Comparison of ENCODE assay signal across 9 cellular contexts in genomic region chr2:119679846-119680245, GRCh38. TPM values are rescaled to one million over a fixed set of nuclear protein-coding genes. Genes with fewer than 3 reads are reported as not detected.
A peak's percentile ranks its signal among the peaks of the same experiment; 100 is the strongest.
DNase-seq lines count a peak whose midpoint lies in the region; ATAC-seq and TF ChIP-seq lines count a peak whose summit lies in the region.
"Had no signal": no experiment of that assay in that cellular context is flagged by ENCODE, and none has a peak within 500 bp of the region (broad histone marks: within the 10 kb centered on the region; RNA-seq: fewer than 3 reads in every experiment).

No MANE protein-coding gene starts in this region.

- H3K27ac ChIP-seq in SJCRH30 = peak overlapping the region; percentile 53; the same call in 1 of the 2 replicates
- H3K27ac ChIP-seq in rectal smooth muscle tissue (ENCODE audit: low read depth, low read length) = no peak overlapping the region

- DNase-seq in GM12864 (ENCODE audit: low read depth) (no peak), SJCRH30 (no peak), fibroblast of pulmonary artery (ENCODE audit: low read depth) (no peak), A172 (ENCODE audit: low spot score) (no peak), NCI-H2107 (lab: John Stamatoyannopoulos, UW) (no peak)
- DNase-seq: T1000 had no signal

- no peak overlapping the region for H3K9ac ChIP-seq in rectal smooth muscle tissue (ENCODE audit: low read length)

- ATAC-seq in GM21737 (IDR thresholded peaks at IDR 0.05; ENCODE audit: unreplicated experiment) (no peak), HG02588 (IDR thresholded peaks at IDR 0.05; ENCODE audit: unreplicated experiment) (no peak)

- H3K27me3 ChIP-seq in SJCRH30 (no peaks in the 10 kb centered on the region), rectal smooth muscle tissue (ENCODE audit: control insufficient read depth, insufficient read depth, low read length) (no peaks in the 10 kb centered on the region)

- H3K4me3 ChIP-seq in GM12864 (ENCODE audit: low read depth, low read length) (peak overlapping the region; percentile 95), SJCRH30 (peak overlapping the region; percentile 82), fibroblast of pulmonary artery (replicated peaks; ENCODE audit: low read depth, low read length) (peak overlapping the region; percentile 88), rectal smooth muscle tissue (ENCODE audit: low read length) (peak overlapping the region; percentile 83)

- no peaks in the 10 kb centered on the region; the same call in 1 of the 2 replicates for H3K9me3 ChIP-seq in SJCRH30 (replicated peaks)

- H3K4me1 ChIP-seq in SJCRH30 (peaks cover 15% of the 10 kb centered on the region; the same call in 1 of the 2 replicates), rectal smooth muscle tissue (ENCODE audit: control insufficient read depth, insufficient read depth, low read length) (peaks cover 7% of the 10 kb centered on the region)

- no peak for TF ChIP-seq CTCF in GM12864 (IDR thresholded peaks at IDR 0.05; ENCODE audit: low read depth, low read length, missing control alignments)
- no peak for TF ChIP-seq CTCF in fibroblast of pulmonary artery (IDR thresholded peaks at IDR 0.05; ENCODE audit: low read length, missing control alignments)

- H3K36me3 ChIP-seq in SJCRH30 = peaks cover 3% of the 10 kb centered on the region; the same call in 1 of the 2 replicates
- H3K36me3 ChIP-seq in rectal smooth muscle tissue (ENCODE audit: control insufficient read depth, insufficient read depth, low read length) = no peaks in the 10 kb centered on the region

RNA-seq across cellular contexts. Expression of gene TMEM177, which starts 0.8 kb away (rescaled TPM):
- total RNA-seq in SJCRH30 (2014; rRNA removed; shearing (Covaris generic)) = 32.6 and 34.6 TPM in 2 replicates
- 23.8 and 31.8 TPM in 2 replicates for total RNA-seq in A172 (2014; rRNA removed; shearing (Covaris generic))
